In the genomic region with DNA sequence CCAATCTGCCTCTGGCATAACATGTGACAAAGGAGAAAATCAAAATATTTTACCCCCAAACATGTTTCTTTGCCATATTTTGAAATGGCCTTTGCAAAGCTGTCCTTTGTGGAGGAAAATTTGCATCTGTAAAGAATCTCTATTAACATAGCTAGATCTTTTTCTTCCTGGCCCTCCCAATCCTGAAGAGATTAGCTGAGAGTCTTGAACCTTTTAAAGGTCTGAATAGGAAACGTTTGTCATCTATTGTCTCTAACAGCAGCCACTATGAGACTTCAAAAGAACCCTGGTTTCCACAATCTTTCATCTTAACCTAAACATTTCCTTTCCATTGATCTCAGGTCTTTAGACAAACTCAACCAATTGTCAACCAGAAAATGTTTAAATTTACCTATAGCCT, we compare ENCODE assay signal across 25 cellular contexts.
"Had no signal": no experiment of that assay in that cellular context is flagged by ENCODE, and none has a peak within 500 bp of the region (broad histone marks: within the 10 kb centered on the region; RNA-seq: fewer than 3 reads in every experiment).

No MANE protein-coding gene starts in this region.

- H3K4me2 ChIP-seq: smooth muscle cell had no signal

- H3K36me3 Mint-ChIP-seq: brain; memory B cell; naive thymus-derived CD4-positive, alpha-beta T cell; stimulated activated naive B cell treated with anti-CD40 and anti-IgM and Interleukin-4, amounts not matched to agents 10 μg/mL and 1 μg/mL and 100 μg/mL, for 72 hours had no signal

- H3K4me1 ChIP-seq: sigmoid colon, testis, uterus had no signal

- H3K4me3 Mint-ChIP-seq: activated CD4-positive, alpha-beta memory T cell treated with anti-CD3 and anti-CD28 coated beads, Interleukin-2, amount 10 ng/mL, durations not matched to agents 7 days and 5 days; brain; memory B cell; naive thymus-derived CD4-positive, alpha-beta T cell; neural crest cell; stimulated activated naive B cell treated with anti-CD40 and anti-IgM and Interleukin-4, amounts not matched to agents 10 μg/mL and 1 μg/mL and 100 μg/mL, for 72 hours; T-helper 1 cell treated with Interleukin-12 subunit alpha and Interleukin-12 subunit beta and Interleukin-4 antibody, amounts not matched to agents 30 μg/mL and 1 μg/mL, for 36 hours had no signal

- H3K9me3 Mint-ChIP-seq: activated CD4-positive, alpha-beta memory T cell treated with anti-CD3 and anti-CD28 coated beads, Interleukin-2, amount 10 ng/mL, durations not matched to agents 7 days and 5 days; memory B cell; naive thymus-derived CD4-positive, alpha-beta T cell; neural crest cell; stimulated activated naive B cell treated with anti-CD40 and anti-IgM and Interleukin-4, amounts not matched to agents 10 μg/mL and 1 μg/mL and 100 μg/mL, for 72 hours; T-helper 1 cell treated with Interleukin-12 subunit alpha and Interleukin-12 subunit beta and Interleukin-4 antibody, amounts not matched to agents 30 μg/mL and 1 μg/mL, for 36 hours had no signal

- H3K27ac ChIP-seq: sigmoid colon, testis, uterus had no signal

- DNase-seq: activated CD4-positive, alpha-beta memory T cell treated with anti-CD3 and anti-CD28 coated beads, Interleukin-2, amount 10 ng/mL, durations not matched to agents 7 days and 5 days; activated CD4-positive, alpha-beta T cell treated with anti-CD3 and anti-CD28 coated beads for 4 hours; activated CD4-positive, CD25-positive, alpha-beta regulatory T cell; activated gamma-delta T cell; activated naive CD4-positive, alpha-beta T cell treated with anti-CD3 and anti-CD28 coated beads, Interleukin-2, amount 50 U/mL, for 16 hours; aorta; foreskin fibroblast; islet precursor cell; left cardiac atrium; naive thymus-derived CD4-positive, alpha-beta T cell; retina; sigmoid colon; stimulated activated CD4-positive, alpha-beta T cell treated with anti-CD3 and anti-CD28 coated beads, Interleukin-2, amount 100 ng/mL, for 48 hours; stimulated activated CD8-positive, alpha-beta memory T cell treated with anti-CD3 and anti-CD28 coated beads, Interleukin-4, amount 100 ng/mL, for 48 hours; stimulated activated naive B cell treated with anti-CD40 and anti-IgM and Interleukin-4, amounts not matched to agents 10 μg/mL and 1 μg/mL and 100 μg/mL, for 72 hours; T1000; testis; trophoblast cell; uterus had no signal

- H3K4me3 ChIP-seq: sigmoid colon, smooth muscle cell, testis, uterus had no signal

- H3K27me3 Mint-ChIP-seq: progenitor cell of endocrine pancreas had no signal

- H3K27me3 ChIP-seq: sigmoid colon, testis, uterus had no signal

- H3K27ac Mint-ChIP-seq: activated CD4-positive, alpha-beta memory T cell treated with anti-CD3 and anti-CD28 coated beads, Interleukin-2, amount 10 ng/mL, durations not matched to agents 7 days and 5 days; brain; memory B cell; naive thymus-derived CD4-positive, alpha-beta T cell; progenitor cell of endocrine pancreas; stimulated activated naive B cell treated with anti-CD40 and anti-IgM and Interleukin-4, amounts not matched to agents 10 μg/mL and 1 μg/mL and 100 μg/mL, for 72 hours; T-helper 1 cell treated with Interleukin-12 subunit alpha and Interleukin-12 subunit beta and Interleukin-4 antibody, amounts not matched to agents 30 μg/mL and 1 μg/mL, for 36 hours had no signal

- H3K4me1 Mint-ChIP-seq: activated CD4-positive, alpha-beta memory T cell treated with anti-CD3 and anti-CD28 coated beads, Interleukin-2, amount 10 ng/mL, durations not matched to agents 7 days and 5 days; memory B cell; stimulated activated naive B cell treated with anti-CD40 and anti-IgM and Interleukin-4, amounts not matched to agents 10 μg/mL and 1 μg/mL and 100 μg/mL, for 72 hours had no signal

- ATAC-seq: left cardiac atrium; naive thymus-derived CD4-positive, alpha-beta T cell; stimulated activated naive B cell treated with anti-CD40 and anti-IgM and Interleukin-4, amounts not matched to agents 10 μg/mL and 1 μg/mL and 100 μg/mL, for 72 hours had no signal

- H3K36me3 ChIP-seq: sigmoid colon, uterus had no signal

- H3K9me3 ChIP-seq: sigmoid colon, testis, uterus had no signal
